11 cellular contexts compared by ENCODE assay signal in the genomic region with DNA sequence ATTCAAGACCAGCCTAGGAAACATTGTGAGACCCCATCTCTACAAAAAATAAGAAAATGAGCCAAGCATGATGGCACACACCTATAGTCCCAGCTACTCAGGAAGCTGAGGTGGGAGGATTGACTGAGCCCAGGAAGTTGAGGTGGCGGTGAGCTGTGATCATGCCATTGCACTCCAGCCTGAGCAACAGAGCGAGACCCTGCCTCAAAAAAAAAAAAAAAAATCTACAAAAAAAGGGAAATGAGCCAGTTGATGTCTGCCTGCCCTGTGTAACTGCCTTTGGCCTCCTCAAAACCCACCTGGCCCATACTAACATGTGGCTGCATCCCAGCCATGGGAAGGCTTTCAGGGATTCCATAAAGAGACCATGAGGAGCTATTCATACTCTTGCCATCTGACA.
A peak's percentile ranks its signal among the peaks of the same experiment; 100 is the strongest.
DNase-seq lines count a peak whose midpoint lies in the region; ATAC-seq and TF ChIP-seq lines count a peak whose summit lies in the region.
"Had no signal": no experiment of that assay in that cellular context is flagged by ENCODE, and none has a peak within 500 bp of the region (broad histone marks: within the 10 kb centered on the region; RNA-seq: fewer than 3 reads in every experiment).

No MANE protein-coding gene starts in this region.

- no peak overlapping the region for H3K27ac ChIP-seq in effector memory CD4-positive, alpha-beta T cell (ENCODE audit: insufficient read depth, low read length, poor library complexity, severe bottlenecking)
- H3K27ac ChIP-seq: cardiac muscle cell, KMS-11 had no signal

- peak; percentile 74 for DNase-seq in GM12865 (ENCODE audit: low read depth)
- DNase-seq in activated naive CD4-positive, alpha-beta T cell treated with anti-CD3 and anti-CD28 coated beads, Interleukin-2, amount 10 ng/mL, durations not matched to agents 7 days and 5 days, result peak; percentile 70
- peak; percentile 33 for DNase-seq in stimulated activated CD4-positive, alpha-beta T cell treated with anti-CD3 and anti-CD28 coated beads, Interleukin-2, amount 100 ng/mL, for 4 hours (ENCODE audit: low read depth)
- DNase-seq in effector memory CD4-positive, alpha-beta T cell, result no peak
- DNase-seq: Calu3, NCI-H187 treated with DMSO at 0.1 percent for 48 hours had no signal

- no peaks in the 10 kb centered on the region for H3K27me3 ChIP-seq in effector memory CD4-positive, alpha-beta T cell (replicated peaks; ENCODE audit: control insufficient read depth, insufficient read depth, low read length, poor library complexity, severe bottlenecking)

- no peaks in the 10 kb centered on the region for H3K9me3 ChIP-seq in effector memory CD4-positive, alpha-beta T cell (ENCODE audit: control insufficient read depth, low read length)

- no peaks in the 10 kb centered on the region for H3K36me3 ChIP-seq in effector memory CD4-positive, alpha-beta T cell (ENCODE audit: control insufficient read depth, insufficient read depth, low read length)

- TF ChIP-seq CTCF in GM12865 (IDR thresholded peaks at IDR 0.05; ENCODE audit: insufficient read depth, low read depth, low read length, missing control alignments), result no peak

- peak overlapping the region; percentile 79 for H3K27ac Mint-ChIP-seq in T-helper 1 cell treated with Interleukin-12 subunit alpha and Interleukin-12 subunit beta and Interleukin-4 antibody, amounts not matched to agents 30 μg/mL and 1 μg/mL, for 36 hours
- H3K27ac Mint-ChIP-seq in activated naive CD4-positive, alpha-beta T cell treated with anti-CD3 and anti-CD28 coated beads, Interleukin-2, amount 10 ng/mL, durations not matched to agents 7 days and 5 days, result peak overlapping the region; percentile 86

- H3K4me1 Mint-ChIP-seq in T-helper 1 cell treated with Interleukin-12 subunit alpha and Interleukin-12 subunit beta and Interleukin-4 antibody, amounts not matched to agents 30 μg/mL and 1 μg/mL, for 36 hours (ENCODE audit: low read depth), result peaks cover 53% of the 10 kb centered on the region
- H3K4me1 Mint-ChIP-seq in activated naive CD4-positive, alpha-beta T cell treated with anti-CD3 and anti-CD28 coated beads, Interleukin-2, amount 10 ng/mL, durations not matched to agents 7 days and 5 days, result peaks cover 64% of the 10 kb centered on the region

- ATAC-seq in HG03442 (IDR thresholded peaks at IDR 0.05; ENCODE audit: unreplicated experiment) (no peak), GM19324 (IDR thresholded peaks at IDR 0.05; ENCODE audit: low FRiP score, unreplicated experiment) (no peak)

- H3K9me3 Mint-ChIP-seq in T-helper 1 cell treated with Interleukin-12 subunit alpha and Interleukin-12 subunit beta and Interleukin-4 antibody, amounts not matched to agents 30 μg/mL and 1 μg/mL, for 36 hours, result no peaks in the 10 kb centered on the region
- no peaks in the 10 kb centered on the region for H3K9me3 Mint-ChIP-seq in activated naive CD4-positive, alpha-beta T cell treated with anti-CD3 and anti-CD28 coated beads, Interleukin-2, amount 10 ng/mL, durations not matched to agents 7 days and 5 days

- H3K4me3 ChIP-seq in GM12865 (ENCODE audit: low read depth, low read length), result no peak overlapping the region
- no peak overlapping the region for H3K4me3 ChIP-seq in effector memory CD4-positive, alpha-beta T cell (ENCODE audit: insufficient read depth, low read depth, low read length, poor library complexity, severe bottlenecking)
- H3K4me3 ChIP-seq: cardiac muscle cell had no signal

- peaks cover 53% of the 10 kb centered on the region for H3K36me3 Mint-ChIP-seq in T-helper 1 cell treated with Interleukin-12 subunit alpha and Interleukin-12 subunit beta and Interleukin-4 antibody, amounts not matched to agents 30 μg/mL and 1 μg/mL, for 36 hours (ENCODE audit: low read depth)
- peaks cover 67% of the 10 kb centered on the region for H3K36me3 Mint-ChIP-seq in activated naive CD4-positive, alpha-beta T cell treated with anti-CD3 and anti-CD28 coated beads, Interleukin-2, amount 10 ng/mL, durations not matched to agents 7 days and 5 days

- peaks cover 32% of the 10 kb centered on the region for H3K4me1 ChIP-seq in effector memory CD4-positive, alpha-beta T cell (ENCODE audit: control insufficient read depth, insufficient read depth, low read length, poor library complexity, severe bottlenecking)

- no peaks in the 10 kb centered on the region for H3K27me3 Mint-ChIP-seq in T-helper 1 cell treated with Interleukin-12 subunit alpha and Interleukin-12 subunit beta and Interleukin-4 antibody, amounts not matched to agents 30 μg/mL and 1 μg/mL, for 36 hours (ENCODE audit: low read depth)
- H3K27me3 Mint-ChIP-seq in activated naive CD4-positive, alpha-beta T cell treated with anti-CD3 and anti-CD28 coated beads, Interleukin-2, amount 10 ng/mL, durations not matched to agents 7 days and 5 days, result no peaks in the 10 kb centered on the region

- CTCF ChIA-PET in activated naive CD4-positive, alpha-beta T cell treated with anti-CD3 and anti-CD28 coated beads, Interleukin-2, amount 10 ng/mL, durations not matched to agents 7 days and 5 days (lab: Charles Lee), result interaction anchor here (1.1 to 2.3 kb wide), 3 partner anchors 14 to 129 kb away, joined by 3 to 12 read pairs (median 4); no protein-coding TSS in a partner anchor

- peak overlapping the region; percentile 29 for H3K4me3 Mint-ChIP-seq in T-helper 1 cell treated with Interleukin-12 subunit alpha and Interleukin-12 subunit beta and Interleukin-4 antibody, amounts not matched to agents 30 μg/mL and 1 μg/mL, for 36 hours
- H3K4me3 Mint-ChIP-seq in activated naive CD4-positive, alpha-beta T cell treated with anti-CD3 and anti-CD28 coated beads, Interleukin-2, amount 10 ng/mL, durations not matched to agents 7 days and 5 days, result peak overlapping the region; percentile 35

Comparison
In these comparisons a context has a peak if more than half of its experiments do, and no peak if none do; other contexts are left out.
1. DNase-seq: peak in GM12865 (single experiment), activated naive CD4-positive, alpha-beta T cell treated with anti-CD3 and anti-CD28 coated beads, Interleukin-2, amount 10 ng/mL, durations not matched to agents 7 days and 5 days (single experiment) and stimulated activated CD4-positive, alpha-beta T cell treated with anti-CD3 and anti-CD28 coated beads, Interleukin-2, amount 100 ng/mL, for 4 hours (single experiment); none in effector memory CD4-positive, alpha-beta T cell (0 of 3).